Comparison of ENCODE assay signal across 26 cellular contexts in genomic region chr7:23542752-23543151, GRCh38. TPM values are rescaled to one million over a fixed set of nuclear protein-coding genes. Genes with fewer than 3 reads are reported as not detected.
DNase-seq lines count a peak whose midpoint lies in the region; ATAC-seq, FAIRE-seq and TF ChIP-seq lines count a peak whose summit lies in the region.
"Had no signal": no experiment of that assay in that cellular context is flagged by ENCODE, and none has a peak within 500 bp of the region (broad histone marks: within the 10 kb centered on the region; RNA-seq: fewer than 3 reads in every experiment).

No MANE protein-coding gene starts in this region.

- no peak overlapping the region for H3K27ac Mint-ChIP-seq in endodermal cell
- H3K27ac Mint-ChIP-seq: CD14-positive monocyte; CD4-positive, alpha-beta memory T cell; CD8-positive, alpha-beta memory T cell had no signal

- H3K36me3 Mint-ChIP-seq in endodermal cell (ENCODE audit: low read depth), result no peaks in the 10 kb centered on the region
- H3K36me3 Mint-ChIP-seq: CD14-positive monocyte; CD4-positive, alpha-beta memory T cell; CD4-positive, CD25-positive, alpha-beta regulatory T cell; CD8-positive, alpha-beta memory T cell had no signal

- CTCF ChIA-PET in HEK293 (lab: Yijun Ruan, JAX) (interaction anchor here (1.1 to 1.4 kb wide), 3 partner anchors 169 to 281 kb away, joined by 3 to 7 read pairs (median 6); no protein-coding TSS in a partner anchor), K562 (lab: Yijun Ruan, JAX; ENCODE audit: low intra/inter-chr PET ratio) (interaction anchor here (1.0 kb wide), 1 partner anchor 111 kb away, joined by 5 read pairs; no protein-coding TSS in a partner anchor)

- H3K27ac ChIP-seq in HEK293 (ENCODE audit: extremely low read depth, low read depth, low read length) (no peak overlapping the region), K562 (ENCODE audit: extremely low read depth, low read depth, low read length) (no peak overlapping the region), endodermal cell (ENCODE audit: low read depth, low read length) (no peak overlapping the region)
- H3K27ac ChIP-seq: BLaER1 had no signal

- H3K4me3 Mint-ChIP-seq in endodermal cell, result no peak overlapping the region
- H3K4me3 Mint-ChIP-seq: CD14-positive monocyte; CD4-positive, alpha-beta memory T cell; CD8-positive, alpha-beta memory T cell had no signal

- H3K9me3 ChIP-seq in HEK293 (ENCODE audit: control insufficient read depth, insufficient read depth, low read depth, low read length) (no peaks in the 10 kb centered on the region), K562 (replicated peaks; ENCODE audit: control insufficient read depth, insufficient read depth, low read depth, low read length) (no peaks in the 10 kb centered on the region; the same call in 1 of the 2 replicates), endodermal cell (ENCODE audit: control insufficient read depth, low read length) (peaks cover 12% of the 10 kb centered on the region)
- H3K9me3 ChIP-seq: BE2C had no signal

- intact Hi-C loops in K562 (cut with micrococcal nuclease), result loop anchor here (10.0 kb wide), 1 partner anchor 458 kb away; no protein-coding TSS in a partner anchor

- in situ Hi-C loops in K562 (cut with MboI), result no loop called here

- H3K4me1 ChIP-seq in HEK293 (ENCODE audit: control insufficient read depth, insufficient read depth, low read length), result no peaks in the 10 kb centered on the region
- H3K4me1 ChIP-seq in K562 (replicated peaks in 1 of 2; ENCODE audit: control insufficient read depth in 2 of 2, insufficient read depth in 2 of 2, low read length in 2 of 2), result peaks cover 0 to 6% of the 10 kb centered on the region in 2 experiments; a peak in 3 of 5 replicates
- H3K4me1 ChIP-seq in endodermal cell (ENCODE audit: control insufficient read depth, insufficient read depth, low read length), result no peaks in the 10 kb centered on the region
- H3K4me1 ChIP-seq: BE2C had no signal

- POLR2A ChIA-PET in HEK293 (lab: Yijun Ruan, JAX) (no interaction called here), K562 (lab: Yijun Ruan, JAX) (interaction anchor here (0.8 kb wide), 1 partner anchor 12 kb away, joined by 3 read pairs; no protein-coding TSS in a partner anchor)

- no peak for ATAC-seq in K562
- ATAC-seq: GM12878 had no signal

- no peak overlapping the region for H3K4me2 ChIP-seq in K562 (ENCODE audit: insufficient read depth, low read length)
- H3K4me2 ChIP-seq: BLaER1 had no signal

- peaks cover 11% of the 10 kb centered on the region for H3K4me1 Mint-ChIP-seq in endodermal cell

- H3K9me3 Mint-ChIP-seq in endodermal cell, result peaks cover 7% of the 10 kb centered on the region
- H3K9me3 Mint-ChIP-seq: CD4-positive, alpha-beta memory T cell; CD8-positive, alpha-beta memory T cell had no signal

- DNase-seq in K562 (ENCODE audit: extremely low read depth in 1 of 4, low spot score in 3 of 4) (no peak), endodermal cell (no peak), inferior parietal cortex (ENCODE audit: extremely low spot score) (no peak), nucleus accumbens (lab: John Stamatoyannopoulos, UW) (no peak)
- DNase-seq: 8988T; ACHN; BE2C; C1 segment of cervical spinal cord; CD4-positive, alpha-beta memory T cell; CD4-positive, CD25-positive, alpha-beta regulatory T cell; CD8-positive, alpha-beta memory T cell; COR-L47; DMS 273 treated with DMSO at 0.1 percent for 48 hours; DMS153; DMS53; DMS79; DND-41; EL; GDM1 had no signal

- H3K9me1 ChIP-seq in K562 (ENCODE audit: control insufficient read depth, insufficient read depth, low read length), result no peaks in the 10 kb centered on the region

- TF ChIP-seq POLR2A in K562 (conservative IDR thresholded peaks at IDR 0.05), result no peak

- no peaks in the 10 kb centered on the region for H3K36me3 ChIP-seq in HEK293 (ENCODE audit: control insufficient read depth in 2 of 2, insufficient read depth in 1 of 2, low read length in 2 of 2)
- H3K36me3 ChIP-seq in K562 (ENCODE audit: control insufficient read depth, insufficient read depth, low read length), result no peaks in the 10 kb centered on the region
- no peaks in the 10 kb centered on the region for H3K36me3 ChIP-seq in endodermal cell (ENCODE audit: control insufficient read depth, insufficient read depth, low read length)
- H3K36me3 ChIP-seq: BE2C, BLaER1 had no signal

- H3K27me3 Mint-ChIP-seq in endodermal cell (ENCODE audit: insufficient read depth), result no peaks in the 10 kb centered on the region
- H3K27me3 Mint-ChIP-seq: CD4-positive, alpha-beta memory T cell; CD8-positive, alpha-beta memory T cell had no signal

- no peak for FAIRE-seq in K562 (lab: Jason Lieb, UNC)
- FAIRE-seq: A204.1, GM12878, GM12892, GM18507 had no signal

- H3K9ac ChIP-seq in K562 (ENCODE audit: insufficient read depth in 1 of 2, low read depth in 2 of 2, low read length in 2 of 2), result no peak overlapping the region
- no peak overlapping the region for H3K9ac ChIP-seq in endodermal cell (ENCODE audit: extremely low read depth, low read length, poor library complexity, severe bottlenecking)
- H3K9ac ChIP-seq: BLaER1 had no signal

- no peak for TF ChIP-seq RAD21 in K562 (CRISPR knock-in tag; conservative IDR thresholded peaks at IDR 0.05 in 1 of 2, IDR thresholded peaks at IDR 0.05 in 1 of 2)

- 0 out of 2 replicates have a peak, but pooled peaks cover 4% of the 10 kb centered on the region for H4K20me1 ChIP-seq in K562 (replicated peaks; ENCODE audit: control insufficient read depth, insufficient read depth, low read length)
- H4K20me1 ChIP-seq: BLaER1 had no signal

- no TSS peak for BruUV-seq in K562 (replicated peaks; lab: Mats Ljungman, UMichigan)

- no peak for TF ChIP-seq EP300 in K562 (IDR thresholded peaks at IDR 0.05; ENCODE audit: low read length)

- no peaks in the 10 kb centered on the region for H3K27me3 ChIP-seq in K562 (ENCODE audit: control insufficient read depth in 2 of 2, insufficient read depth in 2 of 2, low read length in 2 of 2)
- H3K27me3 ChIP-seq in endodermal cell (ENCODE audit: control insufficient read depth, insufficient read depth, low read length, poor library complexity, severe bottlenecking), result no peaks in the 10 kb centered on the region
- H3K27me3 ChIP-seq: BE2C, BLaER1 had no signal

- H3K79me2 ChIP-seq in K562 (ENCODE audit: control insufficient read depth, insufficient read depth, low read length), result no peaks in the 10 kb centered on the region

- H2AFZ ChIP-seq in K562 (ENCODE audit: low read depth, low read length), result no peak overlapping the region

- no peak overlapping the region for H3K4me3 ChIP-seq in HEK293 (ENCODE audit: low read depth, low read length)
- H3K4me3 ChIP-seq in K562, result no peak overlapping the region
- peak overlapping the region; percentile 40 for H3K4me3 ChIP-seq in endodermal cell (ENCODE audit: low read length)
- H3K4me3 ChIP-seq: BLaER1, GM12878 had no signal

- 63% methylated on average over 3 of the region's 3 CpGs for WGBS in K562 (ENCODE audit: insufficient coverage, low coverage, missing lambda C conversion rate)
- WGBS in endodermal cell (ENCODE audit: insufficient coverage in 1 of 2, insufficient read length in 1 of 2), 2 experiments, result 97 to 100% methylated on average over 1 to 3 of the region's 3 CpGs

- TF ChIP-seq CTCF in HEK293 (tag by site-specific recombination; IDR thresholded peaks at IDR 0.05), result no peak
- TF ChIP-seq CTCF in K562 (IDR thresholded peaks at IDR 0.05 in 2 of 3, conservative IDR thresholded peaks at IDR 0.05 in 1 of 3; ENCODE audit: insufficient read depth in 2 of 3, low read depth in 1 of 3, low read length in 3 of 3), result no peak
- TF ChIP-seq CTCF in endodermal cell (conservative IDR thresholded peaks at IDR 0.05), result no peak

RNA-seq across cellular contexts. Expression of gene TRA2A, which starts 11.0 kb away (rescaled TPM):
- total RNA-seq in K562 (2011; cell fraction: chromatin; rRNA removed; ENCODE audit: low replicate concordance), result 51.8 and 162 TPM in 2 replicates
- total RNA-seq in K562 (2011; cell fraction: nucleolus; rRNA removed), result 33.2 and 42.4 TPM in 2 replicates
- 76.3 and 99.3 TPM in 2 replicates for total RNA-seq in K562 (2011; cell fraction: nucleoplasm; rRNA removed)
- 22.7 and 28.3 TPM in 2 replicates for total RNA-seq in K562 (2014; rRNA removed)
- total RNA-seq in K562 (2014; rRNA removed; fragmentation: Illumina TruSeq; extraction: Trizol), result 73.9 and 76.3 TPM in 2 replicates
- total RNA-seq in K562 (2015; rRNA removed; fragmentation: Illumina TruSeq; extraction: Trizol), result 61.0 and 77.3 TPM in 2 replicates
- total RNA-seq in K562 (2021), result 81.6 and 82.3 TPM in 2 replicates
- polyA plus RNA-seq in K562 (2011; rRNA removed), result 62.2 and 64.6 TPM in 2 replicates
- 29.8 and 33.3 TPM in 2 replicates for polyA plus RNA-seq in K562 (2011; cell fraction: cytosol; rRNA removed)
- 65.6 and 70.0 TPM in 2 replicates for polyA plus RNA-seq in K562 (2011; cell fraction: nucleus; rRNA removed)
- polyA plus RNA-seq in K562 (2012), result 48.1 and 75.7 TPM in 2 replicates
- polyA plus RNA-seq in K562 (2014; fragmentation: Illumina TruSeq; extraction: Trizol), result 118 and 210 TPM in 2 replicates
- polyA plus RNA-seq in K562 (2014; fragmentation: Nextera tagmentation; extraction: Ambion mirVana), result 10 to 100 TPM; 54.4 to 58.6 TPM
- polyA plus RNA-seq in K562 (2014; rRNA removed), result 89.0 and 90.4 TPM in 2 replicates
- polyA minus RNA-seq in K562 (2011; rRNA and poly(A)+ RNA removed), result 61.0 and 69.6 TPM in 2 replicates
- polyA minus RNA-seq in K562 (2011; cell fraction: cytosol; rRNA and poly(A)+ RNA removed), result 47.4 and 52.8 TPM in 2 replicates
- polyA minus RNA-seq in K562 (2011; cell fraction: nucleus; rRNA and poly(A)+ RNA removed), result 45.2 and 70.3 TPM in 2 replicates
- total RNA-seq in endodermal cell, result 100 to 1,000 TPM; 104 to 114 TPM
- 114 TPM for polyA plus RNA-seq in endodermal cell (2013, experiment 1 of 2)
- polyA plus RNA-seq in endodermal cell (2013, experiment 2 of 2), result 93.4 TPM

RNA-seq across cellular contexts. Expression of gene CCDC126, which starts 54.4 kb away (rescaled TPM):
- total RNA-seq in K562 (2011; cell fraction: chromatin; rRNA removed; ENCODE audit: low replicate concordance), result 6.0 and 13.2 TPM in 2 replicates
- 5.0 and 5.3 TPM in 2 replicates for total RNA-seq in K562 (2011; cell fraction: nucleolus; rRNA removed)
- total RNA-seq in K562 (2011; cell fraction: nucleoplasm; rRNA removed), result 6.1 and 10.1 TPM in 2 replicates
- total RNA-seq in K562 (2014; rRNA removed) (3.0 and 6.5 TPM in 2 replicates), K562 (2014; rRNA removed; fragmentation: Illumina TruSeq; extraction: Trizol) (5.8 and 6.4 TPM in 2 replicates), K562 (2015; rRNA removed; fragmentation: Illumina TruSeq; extraction: Trizol) (6.1 and 7.5 TPM in 2 replicates), K562 (2021) (5.2 TPM in 2 replicates), endodermal cell (10 to 100 TPM in 1 of 2 donors, 1 to 10 TPM in 1; 9.4 to 14.7 TPM)
- polyA plus RNA-seq in K562 (2011; rRNA removed) (3.1 and 3.6 TPM in 2 replicates), K562 (2014; fragmentation: Illumina TruSeq; extraction: Trizol) (4.5 and 4.7 TPM in 2 replicates), K562 (2014; fragmentation: Nextera tagmentation; extraction: Ambion mirVana) (10 to 100 TPM; 14.3 to 16.2 TPM), K562 (2014; rRNA removed) (3.9 and 4.3 TPM in 2 replicates)
- polyA plus RNA-seq in K562 (2011; cell fraction: cytosol; rRNA removed), result 1.6 and 2.4 TPM in 2 replicates
- polyA plus RNA-seq in K562 (2011; cell fraction: nucleus; rRNA removed), result 2.7 TPM in 2 replicates
- 3.8 and 4.3 TPM in 2 replicates for polyA plus RNA-seq in K562 (2012)
- polyA minus RNA-seq in K562 (2011; rRNA and poly(A)+ RNA removed), result 8.1 and 9.8 TPM in 2 replicates
- polyA minus RNA-seq in K562 (2011; cell fraction: cytosol; rRNA and poly(A)+ RNA removed), result 2.3 and 3.3 TPM in 2 replicates
- polyA minus RNA-seq in K562 (2011; cell fraction: nucleus; rRNA and poly(A)+ RNA removed), result 3.8 and 5.1 TPM in 2 replicates
- polyA plus RNA-seq in endodermal cell (2013, experiment 1 of 2), result 6.4 TPM
- polyA plus RNA-seq in endodermal cell (2013, experiment 2 of 2), result 8.1 TPM

Comparison
In these comparisons a context has a peak if more than half of its experiments do, and no peak if none do; other contexts are left out.
1. Of the 44 proteins assayed by ChIP-seq in both K562 and HEK293: peak only in K562: none; only in HEK293: none; in both: ZNF146; in neither: 43.